In genomic region chr18:50312296-50313030, GRCh38 we compare ENCODE assay signal across 12 cellular contexts. TPM values are rescaled to one million over a fixed set of nuclear protein-coding genes. Genes with fewer than 3 reads are reported as not detected.
DNase-seq lines count a peak whose midpoint lies in the region; ATAC-seq and TF ChIP-seq lines count a peak whose summit lies in the region.
"Had no signal": no experiment of that assay in that cellular context is flagged by ENCODE, and none has a peak within 500 bp of the region (broad histone marks: within the 10 kb centered on the region; RNA-seq: fewer than 3 reads in every experiment).

No MANE protein-coding gene starts in this region.

- no peaks in the 10 kb centered on the region for H3K9me2 ChIP-seq in Karpas-422 (replicated peaks; ENCODE audit: insufficient read depth, low read length)

- H3K4me3 ChIP-seq in Karpas-422 (ENCODE audit: low read length), result peak overlapping the region; percentile 47; the same call in 1 of the 2 replicates
- no peak overlapping the region for H3K4me3 ChIP-seq in breast epithelium

- no peaks in the 10 kb centered on the region for H3K36me3 Mint-ChIP-seq in stimulated activated naive CD8-positive, alpha-beta T cell treated with anti-CD3 and anti-CD28 coated beads, Interleukin-15, Interleukin-2, amounts not matched to agents 100 ng/mL and 50 ng/mL, for 24 hours (ENCODE audit: low read depth)
- H3K36me3 Mint-ChIP-seq: activated naive CD4-positive, alpha-beta T cell treated with anti-CD3 and anti-CD28 coated beads, Interleukin-2, amount 10 ng/mL, durations not matched to agents 7 days and 5 days had no signal

- peak overlapping the region; percentile 64 for H3K4me2 ChIP-seq in Karpas-422 (ENCODE audit: low read depth, low read length, poor library complexity, severe bottlenecking)

- H3K27me3 Mint-ChIP-seq in stimulated activated naive CD8-positive, alpha-beta T cell treated with anti-CD3 and anti-CD28 coated beads, Interleukin-15, Interleukin-2, amounts not matched to agents 100 ng/mL and 50 ng/mL, for 24 hours, result no peaks in the 10 kb centered on the region

- no peak for TF ChIP-seq CTCF in breast epithelium (IDR thresholded peaks at IDR 0.05)

- H3K27ac ChIP-seq in Karpas-422 (ENCODE audit: low read length) (peak overlapping the region; percentile 95), breast epithelium (no peak overlapping the region)
- H3K27ac ChIP-seq: VCaP had no signal

- no peaks in the 10 kb centered on the region for H3K9me3 ChIP-seq in Karpas-422 (ENCODE audit: low read length)
- no peaks in the 10 kb centered on the region for H3K9me3 ChIP-seq in breast epithelium

- peak overlapping the region; percentile 8 for H3K4me3 Mint-ChIP-seq in stimulated activated naive CD8-positive, alpha-beta T cell treated with anti-CD3 and anti-CD28 coated beads, Interleukin-15, Interleukin-2, amounts not matched to agents 100 ng/mL and 50 ng/mL, for 24 hours
- H3K4me3 Mint-ChIP-seq: activated naive CD4-positive, alpha-beta T cell treated with anti-CD3 and anti-CD28 coated beads, Interleukin-2, amount 10 ng/mL, durations not matched to agents 7 days and 5 days had no signal

- H2AFZ ChIP-seq in Karpas-422 (ENCODE audit: low read length), result peak overlapping the region; percentile 63; the same call in 1 of the 2 replicates

- H3K4me1 Mint-ChIP-seq in stimulated activated naive CD8-positive, alpha-beta T cell treated with anti-CD3 and anti-CD28 coated beads, Interleukin-15, Interleukin-2, amounts not matched to agents 100 ng/mL and 50 ng/mL, for 24 hours (ENCODE audit: low read depth), result peaks cover 21% of the 10 kb centered on the region

- no peak for DNase-seq in stimulated activated naive CD8-positive, alpha-beta T cell treated with anti-CD3 and anti-CD28 coated beads, Interleukin-15, Interleukin-2, amounts not matched to agents 100 U/mL and 50 U/mL, for 24 hours
- DNase-seq in Karpas-422, result peak; percentile 83
- DNase-seq in inferior parietal cortex (ENCODE audit: extremely low spot score), result no peak
- DNase-seq in breast epithelium (ENCODE audit: low spot score in 2 of 2), result no peak
- no peak for DNase-seq in NCI-H187 treated with DMSO at 0.1 percent for 48 hours (lab: John Stamatoyannopoulos, UW)
- no peak for DNase-seq in hippocampal formation (lab: John Stamatoyannopoulos, UW)
- DNase-seq: activated naive CD4-positive, alpha-beta T cell treated with anti-CD3 and anti-CD28 coated beads, Interleukin-2, amount 10 ng/mL, durations not matched to agents 7 days and 5 days; nucleus accumbens; OCI-M1 had no signal

- no peaks in the 10 kb centered on the region; the same call in 1 of the 2 replicates for H3K36me3 ChIP-seq in Karpas-422 (ENCODE audit: insufficient read depth, low read length)
- no peaks in the 10 kb centered on the region for H3K36me3 ChIP-seq in breast epithelium

- no peaks in the 10 kb centered on the region for H3K9me3 Mint-ChIP-seq in stimulated activated naive CD8-positive, alpha-beta T cell treated with anti-CD3 and anti-CD28 coated beads, Interleukin-15, Interleukin-2, amounts not matched to agents 100 ng/mL and 50 ng/mL, for 24 hours
- H3K9me3 Mint-ChIP-seq: activated naive CD4-positive, alpha-beta T cell treated with anti-CD3 and anti-CD28 coated beads, Interleukin-2, amount 10 ng/mL, durations not matched to agents 7 days and 5 days had no signal

- H3K4me1 ChIP-seq in Karpas-422 (ENCODE audit: low read length) (peaks cover 71% of the 10 kb centered on the region), breast epithelium (no peaks in the 10 kb centered on the region)

- no peaks in the 10 kb centered on the region for H4K20me1 ChIP-seq in Karpas-422 (ENCODE audit: insufficient read depth, low read depth, low read length)

- peak overlapping the region; percentile 65 for H3K27ac Mint-ChIP-seq in stimulated activated naive CD8-positive, alpha-beta T cell treated with anti-CD3 and anti-CD28 coated beads, Interleukin-15, Interleukin-2, amounts not matched to agents 100 ng/mL and 50 ng/mL, for 24 hours
- H3K27ac Mint-ChIP-seq: activated naive CD4-positive, alpha-beta T cell treated with anti-CD3 and anti-CD28 coated beads, Interleukin-2, amount 10 ng/mL, durations not matched to agents 7 days and 5 days had no signal

- intact Hi-C loops in breast epithelium (cut with DNase I; ENCODE audit: low total_unique reads), result no loop called here

- H3K9ac ChIP-seq in Karpas-422 (ENCODE audit: low read length), result peak overlapping the region; percentile 45

- TF ChIP-seq POLR2A in breast epithelium (IDR thresholded peaks at IDR 0.05), result no peak

- no peaks in the 10 kb centered on the region for H3K27me3 ChIP-seq in Karpas-422 (ENCODE audit: low read length)
- peaks cover 0 to 6% of the 10 kb centered on the region in 2 donors for H3K27me3 ChIP-seq in breast epithelium

- H3K79me2 ChIP-seq in Karpas-422 (ENCODE audit: low read length), result no peaks in the 10 kb centered on the region

- no peak for ATAC-seq in stimulated activated naive CD8-positive, alpha-beta T cell treated with anti-CD3 and anti-CD28 coated beads, Interleukin-15, Interleukin-2, amounts not matched to agents 100 U/mL and 50 U/mL, for 24 hours
- peak; percentile 62 for ATAC-seq in HG02870 (IDR thresholded peaks at IDR 0.05; ENCODE audit: unreplicated experiment)

RNA-seq across cellular contexts. Expression of gene CXXC1, which starts 25.0 kb away (rescaled TPM):
- total RNA-seq in Karpas-422 (2014; rRNA removed; shearing (Covaris generic); ENCODE audit: low replicate concordance), result 43.0 and 105 TPM in 2 replicates
- total RNA-seq in breast epithelium, result 10 to 100 TPM; 50.6 to 64.2 (median 61.5) TPM

RNA-seq across cellular contexts. Expression of gene MBD1, which starts 31.1 kb away (rescaled TPM):
- 33.0 and 85.4 TPM in 2 replicates for total RNA-seq in Karpas-422 (2014; rRNA removed; shearing (Covaris generic); ENCODE audit: low replicate concordance)
- 10 to 100 TPM; 51.2 to 82.3 (median 71.1) TPM for total RNA-seq in breast epithelium

RNA-seq across cellular contexts. Expression of gene CFAP53, which starts 46.2 kb away (rescaled TPM):
- 0.34 TPM in 1 of 2 replicates, not detected in the other for total RNA-seq in Karpas-422 (2014; rRNA removed; shearing (Covaris generic); ENCODE audit: low replicate concordance)
- 1 to 10 TPM in 2 of 3 donors, under 1 TPM in 1; 0.80 to 3.4 (median 1.6) TPM for total RNA-seq in breast epithelium
